In the genomic region with DNA sequence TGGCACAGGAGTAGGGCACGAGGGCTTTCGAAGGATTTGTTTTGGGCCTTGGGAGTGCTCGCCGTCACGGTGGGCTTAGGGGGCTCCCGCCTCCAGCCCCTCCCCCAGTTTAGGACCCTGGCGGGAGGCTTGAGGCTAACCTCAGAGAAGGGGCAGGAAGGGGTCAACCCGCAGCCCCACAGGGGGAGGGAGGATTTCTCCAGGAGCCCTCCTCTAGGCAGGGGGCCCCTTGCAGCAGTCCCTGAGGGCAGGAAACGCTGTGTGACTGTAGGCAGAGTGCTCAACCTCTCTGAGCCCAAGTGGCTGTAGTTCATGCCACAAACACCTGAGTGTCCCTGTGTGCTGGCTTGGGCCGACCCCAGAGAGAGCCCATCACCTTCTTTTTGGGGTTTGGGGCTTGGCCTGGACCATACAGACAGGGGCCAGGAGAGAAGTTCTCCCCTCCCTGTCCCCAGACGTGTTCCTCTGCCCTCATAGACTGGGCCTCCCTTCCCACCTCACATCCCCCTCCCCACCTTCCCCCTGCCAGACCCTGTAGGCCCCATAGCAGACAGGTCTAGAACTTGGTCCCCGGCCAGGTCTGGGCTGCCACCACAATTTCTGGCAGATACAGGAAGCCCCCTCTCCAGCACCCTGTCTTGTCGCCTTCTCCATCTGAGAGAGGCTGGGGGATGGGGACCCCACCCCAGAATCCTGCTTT, we compare ENCODE assay signal across 1 cellular context.
TF ChIP-seq lines count a peak whose summit lies in the region.

No MANE protein-coding gene starts in this region.

TF ChIP-seq in GM23338, 12 proteins besides CTCF, POLR2A, EP300 and RAD21 (continued from another document):
- TF ChIP-seq, protein P1, sequence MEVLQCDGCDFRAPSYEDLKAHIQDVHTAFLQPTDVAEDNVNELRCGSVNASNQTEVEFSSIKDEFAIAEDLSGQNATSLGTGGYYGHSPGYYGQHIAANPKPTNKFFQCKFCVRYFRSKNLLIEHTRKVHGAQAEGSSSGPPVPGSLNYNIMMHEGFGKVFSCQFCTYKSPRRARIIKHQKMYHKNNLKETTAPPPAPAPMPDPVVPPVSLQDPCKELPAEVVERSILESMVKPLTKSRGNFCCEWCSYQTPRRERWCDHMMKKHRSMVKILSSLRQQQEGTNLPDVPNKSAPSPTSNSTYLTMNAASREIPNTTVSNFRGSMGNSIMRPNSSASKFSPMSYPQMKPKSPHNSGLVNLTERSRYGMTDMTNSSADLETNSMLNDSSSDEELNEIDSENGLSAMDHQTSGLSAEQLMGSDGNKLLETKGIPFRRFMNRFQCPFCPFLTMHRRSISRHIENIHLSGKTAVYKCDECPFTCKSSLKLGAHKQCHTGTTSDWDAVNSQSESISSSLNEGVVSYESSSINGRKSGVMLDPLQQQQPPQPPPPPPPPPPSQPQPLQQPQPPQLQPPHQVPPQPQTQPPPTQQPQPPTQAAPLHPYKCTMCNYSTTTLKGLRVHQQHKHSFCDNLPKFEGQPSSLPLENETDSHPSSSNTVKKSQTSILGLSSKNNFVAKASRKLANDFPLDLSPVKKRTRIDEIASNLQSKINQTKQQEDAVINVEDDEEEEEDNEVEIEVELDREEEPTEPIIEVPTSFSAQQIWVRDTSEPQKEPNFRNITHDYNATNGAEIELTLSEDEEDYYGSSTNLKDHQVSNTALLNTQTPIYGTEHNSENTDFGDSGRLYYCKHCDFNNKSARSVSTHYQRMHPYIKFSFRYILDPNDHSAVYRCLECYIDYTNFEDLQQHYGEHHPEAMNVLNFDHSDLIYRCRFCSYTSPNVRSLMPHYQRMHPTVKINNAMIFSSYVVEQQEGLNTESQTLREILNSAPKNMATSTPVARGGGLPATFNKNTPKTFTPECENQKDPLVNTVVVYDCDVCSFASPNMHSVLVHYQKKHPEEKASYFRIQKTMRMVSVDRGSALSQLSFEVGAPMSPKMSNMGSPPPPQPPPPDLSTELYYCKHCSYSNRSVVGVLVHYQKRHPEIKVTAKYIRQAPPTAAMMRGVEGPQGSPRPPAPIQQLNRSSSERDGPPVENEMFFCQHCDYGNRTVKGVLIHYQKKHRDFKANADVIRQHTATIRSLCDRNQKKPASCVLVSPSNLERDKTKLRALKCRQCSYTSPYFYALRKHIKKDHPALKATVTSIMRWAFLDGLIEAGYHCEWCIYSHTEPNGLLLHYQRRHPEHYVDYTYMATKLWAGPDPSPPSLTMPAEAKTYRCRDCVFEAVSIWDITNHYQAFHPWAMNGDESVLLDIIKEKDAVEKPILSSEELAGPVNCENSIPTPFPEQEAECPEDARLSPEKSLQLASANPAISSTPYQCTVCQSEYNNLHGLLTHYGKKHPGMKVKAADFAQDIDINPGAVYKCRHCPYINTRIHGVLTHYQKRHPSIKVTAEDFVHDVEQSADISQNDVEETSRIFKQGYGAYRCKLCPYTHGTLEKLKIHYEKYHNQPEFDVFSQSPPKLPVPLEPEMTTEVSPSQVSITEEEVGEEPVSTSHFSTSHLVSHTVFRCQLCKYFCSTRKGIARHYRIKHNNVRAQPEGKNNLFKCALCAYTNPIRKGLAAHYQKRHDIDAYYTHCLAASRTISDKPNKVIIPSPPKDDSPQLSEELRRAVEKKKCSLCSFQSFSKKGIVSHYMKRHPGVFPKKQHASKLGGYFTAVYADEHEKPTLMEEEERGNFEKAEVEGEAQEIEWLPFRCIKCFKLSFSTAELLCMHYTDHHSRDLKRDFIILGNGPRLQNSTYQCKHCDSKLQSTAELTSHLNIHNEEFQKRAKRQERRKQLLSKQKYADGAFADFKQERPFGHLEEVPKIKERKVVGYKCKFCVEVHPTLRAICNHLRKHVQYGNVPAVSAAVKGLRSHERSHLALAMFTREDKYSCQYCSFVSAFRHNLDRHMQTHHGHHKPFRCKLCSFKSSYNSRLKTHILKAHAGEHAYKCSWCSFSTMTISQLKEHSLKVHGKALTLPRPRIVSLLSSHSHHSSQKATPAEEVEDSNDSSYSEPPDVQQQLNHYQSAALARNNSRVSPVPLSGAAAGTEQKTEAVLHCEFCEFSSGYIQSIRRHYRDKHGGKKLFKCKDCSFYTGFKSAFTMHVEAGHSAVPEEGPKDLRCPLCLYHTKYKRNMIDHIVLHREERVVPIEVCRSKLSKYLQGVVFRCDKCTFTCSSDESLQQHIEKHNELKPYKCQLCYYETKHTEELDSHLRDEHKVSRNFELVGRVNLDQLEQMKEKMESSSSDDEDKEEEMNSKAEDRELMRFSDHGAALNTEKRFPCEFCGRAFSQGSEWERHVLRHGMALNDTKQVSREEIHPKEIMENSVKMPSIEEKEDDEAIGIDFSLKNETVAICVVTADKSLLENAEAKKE (CRISPR knock-in tag; IDR thresholded peaks at IDR 0.05) = no peak
- TF ChIP-seq NANOG (IDR thresholded peaks at IDR 0.05; ENCODE audit: borderline replicate concordance) = no peak
- TF ChIP-seq, protein P2, sequence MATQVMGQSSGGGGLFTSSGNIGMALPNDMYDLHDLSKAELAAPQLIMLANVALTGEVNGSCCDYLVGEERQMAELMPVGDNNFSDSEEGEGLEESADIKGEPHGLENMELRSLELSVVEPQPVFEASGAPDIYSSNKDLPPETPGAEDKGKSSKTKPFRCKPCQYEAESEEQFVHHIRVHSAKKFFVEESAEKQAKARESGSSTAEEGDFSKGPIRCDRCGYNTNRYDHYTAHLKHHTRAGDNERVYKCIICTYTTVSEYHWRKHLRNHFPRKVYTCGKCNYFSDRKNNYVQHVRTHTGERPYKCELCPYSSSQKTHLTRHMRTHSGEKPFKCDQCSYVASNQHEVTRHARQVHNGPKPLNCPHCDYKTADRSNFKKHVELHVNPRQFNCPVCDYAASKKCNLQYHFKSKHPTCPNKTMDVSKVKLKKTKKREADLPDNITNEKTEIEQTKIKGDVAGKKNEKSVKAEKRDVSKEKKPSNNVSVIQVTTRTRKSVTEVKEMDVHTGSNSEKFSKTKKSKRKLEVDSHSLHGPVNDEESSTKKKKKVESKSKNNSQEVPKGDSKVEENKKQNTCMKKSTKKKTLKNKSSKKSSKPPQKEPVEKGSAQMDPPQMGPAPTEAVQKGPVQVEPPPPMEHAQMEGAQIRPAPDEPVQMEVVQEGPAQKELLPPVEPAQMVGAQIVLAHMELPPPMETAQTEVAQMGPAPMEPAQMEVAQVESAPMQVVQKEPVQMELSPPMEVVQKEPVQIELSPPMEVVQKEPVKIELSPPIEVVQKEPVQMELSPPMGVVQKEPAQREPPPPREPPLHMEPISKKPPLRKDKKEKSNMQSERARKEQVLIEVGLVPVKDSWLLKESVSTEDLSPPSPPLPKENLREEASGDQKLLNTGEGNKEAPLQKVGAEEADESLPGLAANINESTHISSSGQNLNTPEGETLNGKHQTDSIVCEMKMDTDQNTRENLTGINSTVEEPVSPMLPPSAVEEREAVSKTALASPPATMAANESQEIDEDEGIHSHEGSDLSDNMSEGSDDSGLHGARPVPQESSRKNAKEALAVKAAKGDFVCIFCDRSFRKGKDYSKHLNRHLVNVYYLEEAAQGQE (IDR thresholded peaks at IDR 0.05; ENCODE audit: unreplicated experiment) = no peak
- TF ChIP-seq CREB1 (CRISPR knock-in tag; IDR thresholded peaks at IDR 0.05; ENCODE audit: low read depth) = no peak
- TF ChIP-seq EZH2 (IDR thresholded peaks at IDR 0.05; ENCODE audit: low read depth, unreplicated experiment) = no peak
- TF ChIP-seq POLR2AphosphoS5 (IDR thresholded peaks at IDR 0.05; ENCODE audit: low read depth) = no peak; the same call in 1 of the 2 replicates
TF ChIP-seq in GM23338: peak in this region for 0.
